ENCODE assay signal across 16 cellular contexts in the genomic region with DNA sequence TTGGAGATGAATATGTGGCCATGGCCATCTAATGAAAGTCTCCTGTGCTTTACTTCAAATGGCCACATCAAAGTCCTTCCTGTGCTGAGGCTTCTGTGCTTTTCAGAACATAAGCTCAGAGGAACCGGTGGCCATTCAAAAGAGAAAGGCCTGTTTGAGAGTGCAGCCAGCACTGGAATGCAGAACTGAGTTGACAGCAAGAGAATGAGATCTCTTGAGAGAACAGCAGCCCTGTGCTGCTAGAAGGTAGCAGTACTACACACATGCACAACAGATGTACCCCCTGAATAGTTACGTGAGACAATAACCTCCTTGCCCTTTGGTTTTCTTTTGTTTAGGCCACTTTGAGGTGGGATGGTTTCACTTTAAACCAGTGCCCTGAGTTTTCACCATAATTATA.
DNase-seq lines count a peak whose midpoint lies in the region; ATAC-seq and TF ChIP-seq lines count a peak whose summit lies in the region.
"Had no signal": no experiment of that assay in that cellular context is flagged by ENCODE, and none has a peak within 500 bp of the region (broad histone marks: within the 10 kb centered on the region; RNA-seq: fewer than 3 reads in every experiment).

No MANE protein-coding gene starts in this region.

- no peaks in the 10 kb centered on the region for H3K27me3 Mint-ChIP-seq in nephron progenitor cell (ENCODE audit: low read depth, poor library complexity)
- peaks cover 2% of the 10 kb centered on the region for H3K27me3 Mint-ChIP-seq in activated T-helper 1 cell treated with anti-CD3 and anti-CD28 coated beads, Interleukin-12 subunit alpha, Interleukin-12 subunit beta, Interleukin-2, Interleukin-4 antibody, amounts not matched to agents 30 ng/mL and 10 ng/mL and 1 ng/mL, durations not matched to agents 14 hours and 24 hours and 36 hours (ENCODE audit: insufficient read depth)

- no peaks in the 10 kb centered on the region for H3K36me3 ChIP-seq in MM.1S (replicated peaks; ENCODE audit: insufficient read depth, low read length)
- no peaks in the 10 kb centered on the region for H3K36me3 ChIP-seq in thyroid gland
- H3K36me3 ChIP-seq in left lung, result no peaks in the 10 kb centered on the region

- H3F3A ChIP-seq in MM.1S (ENCODE audit: insufficient read depth, low read length), result no peaks in the 10 kb centered on the region

- H3K9me3 Mint-ChIP-seq in nephron progenitor cell, result no peaks in the 10 kb centered on the region
- H3K9me3 Mint-ChIP-seq in activated T-helper 1 cell treated with anti-CD3 and anti-CD28 coated beads, Interleukin-12 subunit alpha, Interleukin-12 subunit beta, Interleukin-2, Interleukin-4 antibody, amounts not matched to agents 30 ng/mL and 10 ng/mL and 1 ng/mL, durations not matched to agents 14 hours and 24 hours and 36 hours, result no peaks in the 10 kb centered on the region
- H3K9me3 Mint-ChIP-seq: CD14-positive monocyte had no signal

- H3K4me3 Mint-ChIP-seq in nephron progenitor cell, result no peak overlapping the region
- H3K4me3 Mint-ChIP-seq in activated T-helper 1 cell treated with anti-CD3 and anti-CD28 coated beads, Interleukin-12 subunit alpha, Interleukin-12 subunit beta, Interleukin-2, Interleukin-4 antibody, amounts not matched to agents 30 ng/mL and 10 ng/mL and 1 ng/mL, durations not matched to agents 14 hours and 24 hours and 36 hours, result no peak overlapping the region
- H3K4me3 Mint-ChIP-seq: CD14-positive monocyte had no signal

- no peak for ATAC-seq in GM21447 (IDR thresholded peaks at IDR 0.05; ENCODE audit: unreplicated experiment)
- no peak for ATAC-seq in left lung

- H3K79me2 ChIP-seq in MM.1S (ENCODE audit: low read length), result peaks cover 6% of the 10 kb centered on the region; the same call in 1 of the 2 replicates

- H3K4me3 ChIP-seq in MM.1S (ENCODE audit: low read length), result no peak overlapping the region
- H3K4me3 ChIP-seq in thyroid gland (replicated peaks in 1 of 3), result no peak overlapping the region
- H3K4me3 ChIP-seq in left lung, result no peak overlapping the region

- DNase-seq in AG08395 (ENCODE audit: low spot score) (peak; percentile 12), MM.1S (peak; percentile 25), fibroblast of gingiva (ENCODE audit: low read depth) (peak; percentile 5), nephron progenitor cell (no peak), thyroid gland (no peak), left lung (no peak)
- DNase-seq in activated T-helper 1 cell treated with anti-CD3 and anti-CD28 coated beads, Interleukin-12 subunit alpha, Interleukin-12 subunit beta, Interleukin-2, Interleukin-4 antibody, amounts not matched to agents 30 ng/mL and 10 ng/mL and 1 ng/mL, durations not matched to agents 14 hours and 24 hours and 36 hours (ENCODE audit: low spot score), result no peak
- DNase-seq: COR-L47, DMS153, HCEC 1CT, KBM-7, NCI-H1105, NCI-H1694 treated with DMSO at 0.1 percent for 48 hours, NCI-H69 had no signal

- no peak overlapping the region for H3K9ac ChIP-seq in MM.1S (ENCODE audit: low read length)

- H3K9me2 ChIP-seq in MM.1S (replicated peaks; ENCODE audit: insufficient read depth, low read length), result no peaks in the 10 kb centered on the region

- no peaks in the 10 kb centered on the region for H4K20me1 ChIP-seq in MM.1S (ENCODE audit: insufficient read depth, low read length)

- intact Hi-C loops in thyroid gland (cut with DNase I) (no loop called here), left lung (cut with DNase I) (loop anchor here in 1 of 2 donors (10.0 kb wide), 1 partner anchor 289 kb away; a partner anchor contains a TSS)
- intact Hi-C loops in activated T-helper 1 cell treated with anti-CD3 and anti-CD28 coated beads, Interleukin-12 subunit alpha, Interleukin-12 subunit beta, Interleukin-2, Interleukin-4 antibody, amounts not matched to agents 30 ng/mL and 10 ng/mL and 1 ng/mL, durations not matched to agents 14 hours and 24 hours and 36 hours (cut with micrococcal nuclease), result no loop called here

- H3K4me1 ChIP-seq in MM.1S (ENCODE audit: low read length), result 0 out of 2 replicates have a peak, but pooled peaks cover 10% of the 10 kb centered on the region
- H3K4me1 ChIP-seq in thyroid gland, result peaks cover 6 to 23% of the 10 kb centered on the region in 2 donors
- peaks cover 7 to 23% of the 10 kb centered on the region in 2 donors for H3K4me1 ChIP-seq in left lung

- peaks cover 4% of the 10 kb centered on the region for H3K36me3 Mint-ChIP-seq in nephron progenitor cell (ENCODE audit: low read depth)
- no peaks in the 10 kb centered on the region for H3K36me3 Mint-ChIP-seq in activated T-helper 1 cell treated with anti-CD3 and anti-CD28 coated beads, Interleukin-12 subunit alpha, Interleukin-12 subunit beta, Interleukin-2, Interleukin-4 antibody, amounts not matched to agents 30 ng/mL and 10 ng/mL and 1 ng/mL, durations not matched to agents 14 hours and 24 hours and 36 hours (ENCODE audit: low read depth)
- H3K36me3 Mint-ChIP-seq: CD14-positive monocyte had no signal

- H3K9me3 ChIP-seq in MM.1S (replicated peaks; ENCODE audit: insufficient read depth, low read length), result no peaks in the 10 kb centered on the region
- no peaks in the 10 kb centered on the region for H3K9me3 ChIP-seq in thyroid gland
- H3K9me3 ChIP-seq in left lung, result no peaks in the 10 kb centered on the region

- WGBS in thyroid gland, 2 donors, result 42 to 83% methylated on average over 2 of the region's 2 CpGs

- H3K27me3 ChIP-seq in MM.1S (replicated peaks; ENCODE audit: insufficient read depth, low read length), result no peaks in the 10 kb centered on the region
- H3K27me3 ChIP-seq in thyroid gland, result no peaks in the 10 kb centered on the region
- no peaks in the 10 kb centered on the region for H3K27me3 ChIP-seq in left lung

- TF ChIP-seq CTCF in MM.1S (IDR thresholded peaks at IDR 0.05; ENCODE audit: low read length) (no peak), nephron progenitor cell (IDR thresholded peaks at IDR 0.05) (no peak), thyroid gland (IDR thresholded peaks at IDR 0.05) (no peak), left lung (IDR thresholded peaks at IDR 0.05) (no peak)

- peaks cover 36% of the 10 kb centered on the region for H3K4me1 Mint-ChIP-seq in nephron progenitor cell
- H3K4me1 Mint-ChIP-seq in activated T-helper 1 cell treated with anti-CD3 and anti-CD28 coated beads, Interleukin-12 subunit alpha, Interleukin-12 subunit beta, Interleukin-2, Interleukin-4 antibody, amounts not matched to agents 30 ng/mL and 10 ng/mL and 1 ng/mL, durations not matched to agents 14 hours and 24 hours and 36 hours (ENCODE audit: low read depth), result no peaks in the 10 kb centered on the region
- H3K4me1 Mint-ChIP-seq: CD14-positive monocyte had no signal

- no peak overlapping the region for H2AFZ ChIP-seq in MM.1S (ENCODE audit: low read length)

- TF ChIP-seq POLR2A in thyroid gland (IDR thresholded peaks at IDR 0.05), result no peak

- H3K27ac ChIP-seq in MM.1S (ENCODE audit: low read length), result no peak overlapping the region
- no peak overlapping the region for H3K27ac ChIP-seq in thyroid gland
- H3K27ac ChIP-seq in left lung, result no peak overlapping the region

- H3K4me2 ChIP-seq in MM.1S (ENCODE audit: low read depth, low read length), result no peak overlapping the region

- H3K27ac Mint-ChIP-seq in nephron progenitor cell, result peak overlapping the region; percentile 57
- H3K27ac Mint-ChIP-seq in activated T-helper 1 cell treated with anti-CD3 and anti-CD28 coated beads, Interleukin-12 subunit alpha, Interleukin-12 subunit beta, Interleukin-2, Interleukin-4 antibody, amounts not matched to agents 30 ng/mL and 10 ng/mL and 1 ng/mL, durations not matched to agents 14 hours and 24 hours and 36 hours, result no peak overlapping the region
- H3K27ac Mint-ChIP-seq: CD14-positive monocyte had no signal

Comparison
In these comparisons a context has a peak if more than half of its experiments do, and no peak if none do; other contexts are left out.
1. DNase-seq: peak in AG08395 (single experiment), MM.1S (single experiment) and fibroblast of gingiva (single experiment); none in nephron progenitor cell (single experiment), thyroid gland (0 of 2), activated T-helper 1 cell treated with anti-CD3 and anti-CD28 coated beads, Interleukin-12 subunit alpha, Interleukin-12 subunit beta, Interleukin-2, Interleukin-4 antibody, amounts not matched to agents 30 ng/mL and 10 ng/mL and 1 ng/mL, durations not matched to agents 14 hours and 24 hours and 36 hours (single experiment) and left lung (0 of 2).